Comparison of ENCODE assay signal across 12 cellular contexts in the genomic region with DNA sequence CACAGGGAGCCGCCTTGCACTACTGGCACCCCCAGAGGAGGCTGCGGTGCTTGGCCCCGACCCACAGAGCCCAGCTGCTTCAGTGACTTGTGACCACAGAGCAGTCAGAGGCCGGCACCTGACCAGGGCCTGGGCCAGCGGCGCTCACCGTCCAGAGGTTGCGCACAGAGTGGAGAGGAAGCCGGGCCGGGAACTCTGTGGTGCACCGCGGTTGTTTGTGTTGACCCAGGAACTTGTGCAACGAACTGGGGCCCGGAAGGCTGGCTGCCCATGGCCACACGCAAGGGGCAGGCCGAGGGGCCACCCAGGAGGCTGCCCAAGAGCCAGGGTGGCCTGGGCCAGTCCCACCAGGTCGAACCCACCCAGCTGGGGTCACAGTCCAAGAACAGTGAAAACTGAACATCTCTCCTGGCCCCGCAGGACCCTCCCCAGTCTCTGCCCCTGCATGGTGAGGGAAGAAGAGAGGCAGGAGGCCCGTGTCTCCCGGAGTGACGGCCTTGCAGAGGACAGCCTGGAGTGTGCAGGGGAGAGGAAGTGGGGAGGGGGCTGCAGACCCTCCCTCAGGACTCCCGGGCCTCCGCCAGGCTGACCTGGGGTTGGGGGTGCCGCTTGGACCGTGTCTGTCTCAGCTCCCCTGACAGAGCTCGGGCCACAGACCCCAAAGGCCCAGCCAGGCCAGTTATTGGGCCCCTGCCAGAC. TPM values are rescaled to one million over a fixed set of nuclear protein-coding genes. Genes with fewer than 3 reads are reported as not detected.
A peak's percentile ranks its signal among the peaks of the same experiment; 100 is the strongest.
DNase-seq lines count a peak whose midpoint lies in the region; ATAC-seq, FAIRE-seq and TF ChIP-seq lines count a peak whose summit lies in the region.
"Had no signal": no experiment of that assay in that cellular context is flagged by ENCODE, and none has a peak within 500 bp of the region (broad histone marks: within the 10 kb centered on the region; RNA-seq: fewer than 3 reads in every experiment).

No MANE protein-coding gene starts in this region.

- DNase-seq in HuH-7.5 (ENCODE audit: low spot score): peak; percentile 95
- DNase-seq in K562 (ENCODE audit: extremely low read depth in 1 of 4, low spot score in 3 of 4): no peak
- DNase-seq in left lung: peak; percentile 90 to 97
- DNase-seq in stimulated activated naive B cell treated with anti-CD40 and anti-IgM and Interleukin-4, amounts not matched to agents 10 μg/mL and 1 μg/mL and 100 μg/mL, for 72 hours: no peak
- no peak for DNase-seq in stimulated activated CD4-positive, alpha-beta T cell treated with anti-CD3 and anti-CD28 coated beads, Interleukin-4, amount 100 ng/mL, for 24 hours
- no peak for DNase-seq in SHP77 treated with DMSO at 0.1 percent for 48 hours (lab: John Stamatoyannopoulos, UW)
- DNase-seq in NCI-H345 treated with DMSO at 0.1 percent for 48 hours (lab: John Stamatoyannopoulos, UW; ENCODE audit: unreplicated experiment): no peak
- DNase-seq: activated T-cell treated with anti-CD3 and anti-CD28 coated beads, Interleukin-2, amount 50 U/mL, for 24 hours; DMS53; NCI-H1694 treated with DMSO at 0.1 percent for 48 hours had no signal

- peak overlapping the region in 1 of 2 donors; percentile 62 for H3K4me3 Mint-ChIP-seq in stimulated activated naive B cell treated with anti-CD40 and anti-IgM and Interleukin-4, amounts not matched to agents 10 μg/mL and 1 μg/mL and 100 μg/mL, for 72 hours
- H3K4me3 Mint-ChIP-seq: activated T-cell treated with anti-CD3 and anti-CD28 coated beads, Interleukin-2, amount 50 U/mL, for 24 hours had no signal

- POLR2A ChIA-PET in K562 (lab: Yijun Ruan, JAX): interaction anchor here (0.7 to 0.9 kb wide), 4 partner anchors 9 to 117 kb away, joined by 3 to 6 read pairs (median 3); no protein-coding TSS in a partner anchor

- H3K4me1 Mint-ChIP-seq in stimulated activated naive B cell treated with anti-CD40 and anti-IgM and Interleukin-4, amounts not matched to agents 10 μg/mL and 1 μg/mL and 100 μg/mL, for 72 hours: peaks cover 39 to 57% of the 10 kb centered on the region in 2 donors

- no peak for TF ChIP-seq RAD21 in K562 (CRISPR knock-in tag; conservative IDR thresholded peaks at IDR 0.05 in 1 of 2, IDR thresholded peaks at IDR 0.05 in 1 of 2)

- no peaks in the 10 kb centered on the region for H3K9me1 ChIP-seq in K562 (ENCODE audit: control insufficient read depth, insufficient read depth, low read length)

- H3K4me1 ChIP-seq in K562 (replicated peaks in 1 of 2; ENCODE audit: control insufficient read depth in 2 of 2, insufficient read depth in 2 of 2, low read length in 2 of 2): peaks cover 17 to 90% of the 10 kb centered on the region in 2 experiments; a peak in 4 of 5 replicates
- peaks cover 18 to 87% of the 10 kb centered on the region in 2 donors for H3K4me1 ChIP-seq in left lung

- FAIRE-seq in K562 (lab: Jason Lieb, UNC): no peak
- FAIRE-seq: endometrium had no signal

- CTCF ChIA-PET in K562 (lab: Yijun Ruan, JAX; ENCODE audit: low intra/inter-chr PET ratio): no interaction called here

- H3K27me3 ChIP-seq in K562 (ENCODE audit: control insufficient read depth in 2 of 2, insufficient read depth in 2 of 2, low read length in 2 of 2): no peaks in the 10 kb centered on the region
- H3K27me3 ChIP-seq in left lung: no peaks in the 10 kb centered on the region

- in situ Hi-C loops in K562 (cut with MboI): no loop called here

- no peaks in the 10 kb centered on the region for H3K36me3 ChIP-seq in K562 (ENCODE audit: control insufficient read depth, insufficient read depth, low read length)
- no peaks in the 10 kb centered on the region for H3K36me3 ChIP-seq in left lung

- BruUV-seq in K562 (replicated peaks; lab: Mats Ljungman, UMichigan): no TSS peak

- no peak overlapping the region for H2AFZ ChIP-seq in K562 (ENCODE audit: low read depth, low read length)

- H3K36me3 Mint-ChIP-seq in stimulated activated naive B cell treated with anti-CD40 and anti-IgM and Interleukin-4, amounts not matched to agents 10 μg/mL and 1 μg/mL and 100 μg/mL, for 72 hours: no peaks in the 10 kb centered on the region

- 37% methylated on average over 25 of the region's 26 CpGs for WGBS in K562 (ENCODE audit: insufficient coverage, low coverage, missing lambda C conversion rate)

- H3K27ac Mint-ChIP-seq in stimulated activated naive B cell treated with anti-CD40 and anti-IgM and Interleukin-4, amounts not matched to agents 10 μg/mL and 1 μg/mL and 100 μg/mL, for 72 hours: peak overlapping the region; percentile 80
- H3K27ac Mint-ChIP-seq: activated T-cell treated with anti-CD3 and anti-CD28 coated beads, Interleukin-2, amount 50 U/mL, for 24 hours had no signal

- peaks cover 7 to 12% of the 10 kb centered on the region in 2 donors for H3K27me3 Mint-ChIP-seq in stimulated activated naive B cell treated with anti-CD40 and anti-IgM and Interleukin-4, amounts not matched to agents 10 μg/mL and 1 μg/mL and 100 μg/mL, for 72 hours

- ATAC-seq in K562 (peak; percentile 32), left lung (peak; percentile 61), HG03565 (IDR thresholded peaks at IDR 0.05; ENCODE audit: unreplicated experiment) (no peak)
- ATAC-seq in stimulated activated naive B cell treated with anti-CD40 and anti-IgM and Interleukin-4, amounts not matched to agents 10 μg/mL and 1 μg/mL and 100 μg/mL, for 72 hours (replicated peaks): peak; percentile 5 to 13

- no peak for TF ChIP-seq EP300 in K562 (IDR thresholded peaks at IDR 0.05; ENCODE audit: low read length)

- H3K9me3 ChIP-seq in K562 (replicated peaks; ENCODE audit: control insufficient read depth, insufficient read depth, low read depth, low read length): no peaks in the 10 kb centered on the region
- no peaks in the 10 kb centered on the region for H3K9me3 ChIP-seq in left lung

- intact Hi-C loops in K562 (cut with micrococcal nuclease) (loop anchor here (10.0 kb wide), 1 partner anchor 75 kb away; the partner anchor contains the start of gene NOTCH1), left lung (cut with DNase I) (loop anchor here in 1 of 2 donors (10.0 kb wide), 1 partner anchor 75 kb away; the partner anchor contains the start of gene NOTCH1)

- H3K79me2 ChIP-seq in K562 (ENCODE audit: control insufficient read depth, insufficient read depth, low read length): no peaks in the 10 kb centered on the region

- H3K9me3 Mint-ChIP-seq in stimulated activated naive B cell treated with anti-CD40 and anti-IgM and Interleukin-4, amounts not matched to agents 10 μg/mL and 1 μg/mL and 100 μg/mL, for 72 hours: no peaks in the 10 kb centered on the region
- H3K9me3 Mint-ChIP-seq: activated T-cell treated with anti-CD3 and anti-CD28 coated beads, Interleukin-2, amount 50 U/mL, for 24 hours had no signal

- no peak overlapping the region for H3K27ac ChIP-seq in K562 (ENCODE audit: extremely low read depth, low read depth, low read length)
- H3K27ac ChIP-seq in left lung: peak overlapping the region; percentile 44 to 95

- no peak overlapping the region for H3K4me2 ChIP-seq in K562 (ENCODE audit: insufficient read depth, low read length)

- TF ChIP-seq POLR2A in K562 (conservative IDR thresholded peaks at IDR 0.05): no peak

- H4K20me1 ChIP-seq in K562 (replicated peaks; ENCODE audit: control insufficient read depth, insufficient read depth, low read length): 0 out of 2 replicates have a peak, but pooled peaks cover 6% of the 10 kb centered on the region

- TF ChIP-seq CTCF in K562 (IDR thresholded peaks at IDR 0.05 in 2 of 3, conservative IDR thresholded peaks at IDR 0.05 in 1 of 3; ENCODE audit: insufficient read depth in 2 of 3, low read depth in 1 of 3, low read length in 3 of 3): no peak
- no peak for TF ChIP-seq CTCF in left lung (IDR thresholded peaks at IDR 0.05)

- H3K9ac ChIP-seq in K562 (ENCODE audit: insufficient read depth in 1 of 2, low read depth in 2 of 2, low read length in 2 of 2): peak overlapping the region in 1 of 2 experiments; percentile 10; a peak in 1 of 4 replicates

- no peak overlapping the region for H3K4me3 ChIP-seq in K562
- H3K4me3 ChIP-seq in left lung: no peak overlapping the region

TF ChIP-seq in K562, 482 proteins besides CTCF, POLR2A, EP300 and RAD21 (continues in another document):
- no peak for TF ChIP-seq TFAM (CRISPR knock-in tag; conservative IDR thresholded peaks at IDR 0.05)
- no peak for TF ChIP-seq ZNF76 (CRISPR knock-in tag; IDR thresholded peaks at IDR 0.05; ENCODE audit: borderline replicate concordance)
- TF ChIP-seq CEBPB (tag; IDR thresholded peaks at IDR 0.05): peak; percentile 32; the same call in 1 of the 2 replicates
- TF ChIP-seq NR2C2 (CRISPR knock-in tag; IDR thresholded peaks at IDR 0.05): no peak
- TF ChIP-seq NR2C2 (tag; IDR thresholded peaks at IDR 0.05): peak; percentile 58; the same call in 1 of the 2 replicates
- TF ChIP-seq BHLHE40 (IDR thresholded peaks at IDR 0.05; ENCODE audit: low read length): peak; percentile 12; the same call in 1 of the 2 replicates

RNA-seq across cellular contexts. Expression of gene EGFL7, which starts 42.8 kb away (rescaled TPM):
- total RNA-seq in K562 (2011; cell fraction: chromatin; rRNA removed; ENCODE audit: low replicate concordance): 149 and 838 TPM in 2 replicates
- 1,169 and 1,462 TPM in 2 replicates for total RNA-seq in K562 (2011; cell fraction: nucleolus; rRNA removed)
- total RNA-seq in K562 (2011; cell fraction: nucleoplasm; rRNA removed): 493 and 520 TPM in 2 replicates
- total RNA-seq in K562 (2014; rRNA removed): 217 and 294 TPM in 2 replicates
- total RNA-seq in K562 (2014; rRNA removed; fragmentation: Illumina TruSeq; extraction: Trizol): 6.6 and 10.2 TPM in 2 replicates
- 55.3 and 55.5 TPM in 2 replicates for total RNA-seq in K562 (2015; rRNA removed; fragmentation: Illumina TruSeq; extraction: Trizol)
- 213 and 225 TPM in 2 replicates for total RNA-seq in K562 (2021)
- 220 and 305 TPM in 2 replicates for polyA plus RNA-seq in K562 (2011; rRNA removed)
- polyA plus RNA-seq in K562 (2011; cell fraction: cytosol; rRNA removed): 390 and 1,175 TPM in 2 replicates
- 1,734 and 4,262 TPM in 2 replicates for polyA plus RNA-seq in K562 (2011; cell fraction: nucleus; rRNA removed)
- polyA plus RNA-seq in K562 (2012): 148 and 194 TPM in 2 replicates
- 16.3 and 110 TPM in 2 replicates for polyA plus RNA-seq in K562 (2014; fragmentation: Illumina TruSeq; extraction: Trizol)
- 10 to 100 TPM in 1 of 2 experiments, 1 to 10 TPM in 1; 1.5 to 10.9 TPM for polyA plus RNA-seq in K562 (2014; fragmentation: Nextera tagmentation; extraction: Ambion mirVana)
- 286 and 294 TPM in 2 replicates for polyA plus RNA-seq in K562 (2014; rRNA removed)
- polyA minus RNA-seq in K562 (2011; rRNA and poly(A)+ RNA removed): 33.5 and 52.0 TPM in 2 replicates
- polyA minus RNA-seq in K562 (2011; cell fraction: cytosol; rRNA and poly(A)+ RNA removed): 222 and 294 TPM in 2 replicates
- 630 and 998 TPM in 2 replicates for polyA minus RNA-seq in K562 (2011; cell fraction: nucleus; rRNA and poly(A)+ RNA removed)
- 100 to 1,000 TPM; 105 to 165 TPM for total RNA-seq in left lung

Comparison
In these comparisons a context has a peak if more than half of its experiments do, and no peak if none do; other contexts are left out.
1. DNase-seq: peak in HuH-7.5 (single experiment) and left lung (2 of 2); none in K562 (0 of 4), stimulated activated naive B cell treated with anti-CD40 and anti-IgM and Interleukin-4, amounts not matched to agents 10 μg/mL and 1 μg/mL and 100 μg/mL, for 72 hours (single experiment), stimulated activated CD4-positive, alpha-beta T cell treated with anti-CD3 and anti-CD28 coated beads, Interleukin-4, amount 100 ng/mL, for 24 hours (single experiment), SHP77 treated with DMSO at 0.1 percent for 48 hours (single experiment) and NCI-H345 treated with DMSO at 0.1 percent for 48 hours (single experiment).